20 cellular contexts compared by ENCODE assay signal in genomic region chr18:64800151-64800550, GRCh38.
"Had no signal": no experiment of that assay in that cellular context is flagged by ENCODE, and none has a peak within 500 bp of the region (broad histone marks: within the 10 kb centered on the region; RNA-seq: fewer than 3 reads in every experiment).

No MANE protein-coding gene starts in this region.

- H3K4me3 ChIP-seq: left ventricle myocardium inferior, lung, ovary, right atrium auricular region, right lobe of liver, suprapubic skin, thoracic aorta, tibial artery, upper lobe of right lung had no signal

- ATAC-seq: naive thymus-derived CD4-positive, alpha-beta T cell; natural killer cell treated with Interleukin-12 subunit alpha and Interleukin-12 subunit beta and Interleukin-15 and Interleukin-18, amount 100 ng/mL, for 72 hours; right lobe of liver; stimulated activated naive B cell treated with anti-CD40 and anti-IgM and Interleukin-4, amounts not matched to agents 10 μg/mL and 1 μg/mL and 100 μg/mL, for 72 hours; upper lobe of right lung had no signal

- H3K36me3 ChIP-seq: left ventricle myocardium inferior, ovary, right atrium auricular region, right lobe of liver, suprapubic skin, thoracic aorta, tibial artery, upper lobe of right lung had no signal

- H3K27me3 ChIP-seq: ovary, right atrium auricular region, right lobe of liver, suprapubic skin, tibial artery, upper lobe of right lung had no signal

- DNase-seq: hippocampal formation; left ventricle myocardium inferior; mesendoderm; naive thymus-derived CD4-positive, alpha-beta T cell; ovary; right lobe of liver; stimulated activated CD4-positive, alpha-beta T cell treated with anti-CD3 and anti-CD28 coated beads, Interleukin-12 subunit alpha, Interleukin-12 subunit beta, amount 100 ng/mL, for 4 hours; stimulated activated CD4-positive, alpha-beta T cell treated with anti-CD3 and anti-CD28 coated beads, Interleukin-15, amount 100 ng/mL, for 24 hours; stimulated activated CD4-positive, alpha-beta T cell treated with anti-CD3 and anti-CD28 coated beads, Interleukin-2, amount 100 ng/mL, for 24 hours; stimulated activated CD4-positive, alpha-beta T cell treated with anti-CD3 and anti-CD28 coated beads, Interleukin-4, amount 100 ng/mL, for 1 hour; stimulated activated naive B cell treated with anti-CD40 and anti-IgM and Interleukin-4, amounts not matched to agents 10 μg/mL and 1 μg/mL and 100 μg/mL, for 72 hours; tibial artery; trophoblast cell; upper lobe of right lung had no signal

- H3K9me3 ChIP-seq: left ventricle myocardium inferior, ovary, right atrium auricular region, right lobe of liver, suprapubic skin, thoracic aorta, tibial artery, upper lobe of right lung had no signal

- H3K4me1 ChIP-seq: left ventricle myocardium inferior, right atrium auricular region, right lobe of liver, suprapubic skin, tibial artery, upper lobe of right lung had no signal

- FAIRE-seq: urothelium cell line had no signal

- H3K27ac ChIP-seq: left ventricle myocardium inferior, ovary, right atrium auricular region, right lobe of liver, suprapubic skin, thoracic aorta, tibial artery, upper lobe of right lung had no signal
